Comparison of ENCODE assay signal across 8 cellular contexts in genomic region chr6:44431118-44431725, GRCh38. TPM values are rescaled to one million over a fixed set of nuclear protein-coding genes. Genes with fewer than 3 reads are reported as not detected.
DNase-seq lines count a peak whose midpoint lies in the region; ATAC-seq and TF ChIP-seq lines count a peak whose summit lies in the region.

No MANE protein-coding gene starts in this region.

- DNase-seq in 8988T (peak; percentile 12), ELR (ENCODE audit: low read depth) (peak; percentile 76), LHCN-M2 (ENCODE audit: low read depth) (peak; percentile 75), left kidney (ENCODE audit: low read depth, low spot score) (peak; percentile 79), stromal cell of bone marrow (ENCODE audit: low read depth) (peak; percentile 63)
- DNase-seq in central memory CD4-positive, alpha-beta T cell, result peak; percentile 6

- ATAC-seq in SK-N-SH treated with all-trans-retinoic acid at 6 μM for 48 hours (peak; percentile 92), GM21381 (IDR thresholded peaks at IDR 0.05; ENCODE audit: unreplicated experiment) (no peak)

TF ChIP-seq in SK-N-SH treated with all-trans-retinoic acid at 6 μM for 48 hours, 23 proteins besides CTCF, POLR2A, EP300 and RAD21:
- TF ChIP-seq ARNTL (CRISPR knock-in tag; IDR thresholded peaks at IDR 0.05; ENCODE audit: borderline replicate concordance, low read depth), result no peak

RNA-seq across cellular contexts. Expression of gene CDC5L, which starts 43.7 kb away (rescaled TPM):
- total RNA-seq in LHCN-M2 (2014; rRNA removed), result 31.4 and 35.0 TPM in 2 replicates
- polyA plus RNA-seq in LHCN-M2 (2012), result 9.3 TPM

Comparison
In these comparisons a context has a peak if more than half of its experiments do, and no peak if none do; other contexts are left out.
1. DNase-seq: peak in every context shown above with its lines; median percentile 79 in left kidney; 76 in ELR; 75 in LHCN-M2; 63 in stromal cell of bone marrow; 12 in 8988T; 6 in central memory CD4-positive, alpha-beta T cell.